13 cellular contexts compared by ENCODE assay signal in the genomic region with DNA sequence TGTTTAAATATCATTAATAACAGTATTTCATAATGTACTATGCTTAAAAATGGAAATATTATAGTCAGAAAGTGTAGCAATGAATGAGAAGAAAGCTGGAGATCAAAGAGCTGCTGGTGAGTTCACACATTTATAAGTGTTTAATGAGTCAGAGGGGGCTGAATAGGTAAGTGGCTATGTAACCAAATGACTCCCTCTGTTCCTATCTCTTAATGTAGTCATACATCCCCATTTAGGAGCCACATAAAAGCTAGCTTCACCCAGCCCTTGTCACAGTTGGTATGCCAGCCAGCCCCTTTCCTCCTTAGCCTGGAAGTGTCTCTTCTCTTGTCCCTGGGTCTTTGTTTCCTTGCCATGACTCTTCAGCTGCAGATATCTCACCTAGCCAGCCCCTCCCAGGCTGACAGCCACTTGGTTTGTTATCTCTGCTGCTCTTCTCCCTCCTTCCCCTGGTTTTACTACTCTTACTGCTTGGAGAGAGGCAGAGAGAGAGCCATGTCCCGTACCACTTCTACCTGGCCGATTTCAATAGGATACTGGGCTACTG.
A peak's percentile ranks its signal among the peaks of the same experiment; 100 is the strongest.
DNase-seq lines count a peak whose midpoint lies in the region; ATAC-seq lines count a peak whose summit lies in the region.
"Had no signal": no experiment of that assay in that cellular context is flagged by ENCODE, and none has a peak within 500 bp of the region (broad histone marks: within the 10 kb centered on the region; RNA-seq: fewer than 3 reads in every experiment).

No MANE protein-coding gene starts in this region.

- DNase-seq in NCI-H2171 treated with DMSO at 0.1 percent for 48 hours (lab: John Stamatoyannopoulos, UW) (peak; percentile 12), NCI-H2171 (lab: John Stamatoyannopoulos, UW) (no peak), NCI-H128 (lab: John Stamatoyannopoulos, UW; ENCODE audit: unreplicated experiment) (peak; percentile 7), NCI-H774 (lab: John Stamatoyannopoulos, UW) (peak; percentile 44), kidney tubule cell (ENCODE audit: low spot score) (peak; percentile 2), DMS114 treated with DMSO at 0.1 percent for 48 hours (lab: John Stamatoyannopoulos, UW; ENCODE audit: unreplicated experiment) (no peak), NCI-H82 (lab: John Stamatoyannopoulos, UW) (no peak)
- DNase-seq: KG1, NCI-H1048, NCI-H2081 treated with DMSO at 0.1 percent for 48 hours, PC-9, T-helper 17 cell had no signal

- ATAC-seq in HG03469 (IDR thresholded peaks at IDR 0.05; ENCODE audit: unreplicated experiment), result no peak
- ATAC-seq: T-helper 17 cell had no signal

Comparison
In these comparisons a context has a peak if more than half of its experiments do, and no peak if none do; other contexts are left out.
1. DNase-seq: peak in NCI-H2171 treated with DMSO at 0.1 percent for 48 hours (single experiment), NCI-H128 (single experiment), NCI-H774 (single experiment) and kidney tubule cell (single experiment); none in NCI-H2171 (single experiment), DMS114 treated with DMSO at 0.1 percent for 48 hours (single experiment) and NCI-H82 (single experiment).